1 cellular context compared by ENCODE assay signal in genomic region chr12:96219700-96220206, GRCh38.
TF ChIP-seq lines count a peak whose summit lies in the region.

No MANE protein-coding gene starts in this region.

TF ChIP-seq in HepG2, 621 proteins besides CTCF, POLR2A, EP300 and RAD21 (continued from another document):
- TF ChIP-seq ZNF687 (CRISPR knock-in tag; IDR thresholded peaks at IDR 0.05) (peak; percentile 56), MAFK (conservative IDR thresholded peaks at IDR 0.05 in 1 of 2, IDR thresholded peaks at IDR 0.05 in 1 of 2; ENCODE audit: low read length in 2 of 2) (peak; percentile 11 to 19; a peak in 1 of 4 replicates), ZNF747 (CRISPR knock-in tag; IDR thresholded peaks at IDR 0.05; ENCODE audit: borderline replicate concordance) (no peak), CHD2 (IDR thresholded peaks at IDR 0.05; ENCODE audit: low read depth, low read length) (peak; percentile 59; the same call in 1 of the 2 replicates), SATB2 (CRISPR knock-in tag; IDR thresholded peaks at IDR 0.05) (no peak), HDAC2 (CRISPR knock-in tag; IDR thresholded peaks at IDR 0.05) (no peak), NCOR1 (IDR thresholded peaks at IDR 0.05; ENCODE audit: borderline replicate concordance, low read length) (0 out of 2 replicates have a peak, but pooled peaks have one; percentile 23), SALL1 (CRISPR knock-in tag; IDR thresholded peaks at IDR 0.05) (0 out of 2 replicates have a peak, but pooled peaks have one; percentile 0)
- TF ChIP-seq, protein P1, sequence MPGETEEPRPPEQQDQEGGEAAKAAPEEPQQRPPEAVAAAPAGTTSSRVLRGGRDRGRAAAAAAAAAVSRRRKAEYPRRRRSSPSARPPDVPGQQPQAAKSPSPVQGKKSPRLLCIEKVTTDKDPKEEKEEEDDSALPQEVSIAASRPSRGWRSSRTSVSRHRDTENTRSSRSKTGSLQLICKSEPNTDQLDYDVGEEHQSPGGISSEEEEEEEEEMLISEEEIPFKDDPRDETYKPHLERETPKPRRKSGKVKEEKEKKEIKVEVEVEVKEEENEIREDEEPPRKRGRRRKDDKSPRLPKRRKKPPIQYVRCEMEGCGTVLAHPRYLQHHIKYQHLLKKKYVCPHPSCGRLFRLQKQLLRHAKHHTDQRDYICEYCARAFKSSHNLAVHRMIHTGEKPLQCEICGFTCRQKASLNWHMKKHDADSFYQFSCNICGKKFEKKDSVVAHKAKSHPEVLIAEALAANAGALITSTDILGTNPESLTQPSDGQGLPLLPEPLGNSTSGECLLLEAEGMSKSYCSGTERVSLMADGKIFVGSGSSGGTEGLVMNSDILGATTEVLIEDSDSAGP (CRISPR knock-in tag; IDR thresholded peaks at IDR 0.05; ENCODE audit: borderline replicate concordance) = peak; percentile 30; the same call in 1 of the 2 replicates
